Comparison of ENCODE assay signal across 23 cellular contexts in the genomic region with DNA sequence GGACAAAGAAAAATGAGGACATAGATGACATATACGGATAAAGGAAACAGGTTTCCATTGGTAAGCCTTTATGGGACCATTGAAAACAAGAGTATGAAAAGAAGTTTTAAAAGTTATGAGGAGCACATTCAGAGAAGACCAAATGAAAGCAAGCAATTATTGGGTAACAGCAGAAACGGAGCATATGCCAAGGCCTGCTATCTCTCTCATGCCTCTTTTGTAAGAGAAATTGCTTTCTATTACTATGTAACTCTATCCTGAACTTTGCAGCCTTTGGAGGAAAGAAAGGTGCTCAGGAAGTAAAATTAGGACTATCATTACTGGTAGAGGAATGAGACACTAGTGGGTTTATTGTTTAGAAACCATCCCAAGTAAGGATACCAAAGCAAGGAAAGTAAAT.
"Had no signal": no experiment of that assay in that cellular context is flagged by ENCODE, and none has a peak within 500 bp of the region (broad histone marks: within the 10 kb centered on the region; RNA-seq: fewer than 3 reads in every experiment).

No MANE protein-coding gene starts in this region.

- H3K4me1 Mint-ChIP-seq: immature natural killer cell; naive thymus-derived CD8-positive, alpha-beta T cell; stimulated activated effector memory CD8-positive, alpha-beta T cell treated with anti-CD3 and anti-CD28 coated beads, Interleukin-12 subunit alpha, Interleukin-12 subunit beta, amount 100 ng/mL, for 72 hours had no signal

- H3K4me1 ChIP-seq: suprapubic skin, uterus had no signal

- H3K4me3 Mint-ChIP-seq: endodermal cell; immature natural killer cell; naive thymus-derived CD8-positive, alpha-beta T cell; stimulated activated effector memory CD8-positive, alpha-beta T cell treated with anti-CD3 and anti-CD28 coated beads, Interleukin-12 subunit alpha, Interleukin-12 subunit beta, amount 100 ng/mL, for 72 hours; type B pancreatic cell had no signal

- H3K27ac ChIP-seq: pancreas, suprapubic skin, thyroid gland, uterus had no signal

- H3K36me3 ChIP-seq: pancreas, suprapubic skin, thyroid gland, uterus had no signal

- H3K27ac Mint-ChIP-seq: endodermal cell; immature natural killer cell; naive thymus-derived CD8-positive, alpha-beta T cell; progenitor cell of endocrine pancreas; stimulated activated effector memory CD8-positive, alpha-beta T cell treated with anti-CD3 and anti-CD28 coated beads, Interleukin-12 subunit alpha, Interleukin-12 subunit beta, amount 100 ng/mL, for 72 hours; type B pancreatic cell had no signal

- ATAC-seq: mucosa of descending colon; naive thymus-derived CD8-positive, alpha-beta T cell; stimulated activated effector memory CD8-positive, alpha-beta T cell treated with anti-CD3 and anti-CD28 coated beads, Interleukin-12 subunit alpha, Interleukin-12 subunit beta, amount 100 ng/mL, for 72 hours; stimulated activated naive CD8-positive, alpha-beta T cell treated with anti-CD3 and anti-CD28 coated beads, Interleukin-15, Interleukin-2, amounts not matched to agents 100 U/mL and 50 U/mL, for 24 hours had no signal

- H3K4me3 ChIP-seq: coronary artery, mucosa of descending colon, pancreas, suprapubic skin, thyroid gland, uterus had no signal

- H3K27me3 Mint-ChIP-seq: naive thymus-derived CD8-positive, alpha-beta T cell; progenitor cell of endocrine pancreas; type B pancreatic cell had no signal

- H3K9me3 Mint-ChIP-seq: endodermal cell; immature natural killer cell; naive thymus-derived CD8-positive, alpha-beta T cell; stimulated activated effector memory CD8-positive, alpha-beta T cell treated with anti-CD3 and anti-CD28 coated beads, Interleukin-12 subunit alpha, Interleukin-12 subunit beta, amount 100 ng/mL, for 72 hours had no signal

- DNase-seq: effector CD4-positive, alpha-beta T cell; endodermal cell; foreskin fibroblast; immature natural killer cell; kidney; left cardiac atrium; mammary epithelial cell; mucosa of descending colon; naive thymus-derived CD8-positive, alpha-beta T cell; nucleus accumbens; pancreas; right cardiac atrium; stimulated activated CD4-positive, alpha-beta T cell treated with anti-CD3 and anti-CD28 coated beads, Interleukin-4, amount 100 ng/mL, for 1 hour; stimulated activated CD8-positive, alpha-beta memory T cell treated with anti-CD3 and anti-CD28 coated beads, Interleukin-4, amount 100 ng/mL, for 48 hours; stimulated activated naive CD8-positive, alpha-beta T cell treated with anti-CD3 and anti-CD28 coated beads, Interleukin-15, Interleukin-2, amounts not matched to agents 100 U/mL and 50 U/mL, for 24 hours; thyroid gland; uterus had no signal

- H3K36me3 Mint-ChIP-seq: immature natural killer cell; naive thymus-derived CD8-positive, alpha-beta T cell; stimulated activated effector memory CD8-positive, alpha-beta T cell treated with anti-CD3 and anti-CD28 coated beads, Interleukin-12 subunit alpha, Interleukin-12 subunit beta, amount 100 ng/mL, for 72 hours; type B pancreatic cell had no signal

- FAIRE-seq: endothelial cell of umbilical vein, kidney, pancreas had no signal

- H3K27me3 ChIP-seq: pancreas, suprapubic skin, thyroid gland, uterus had no signal

- H3K9me3 ChIP-seq: mucosa of descending colon, pancreas, suprapubic skin, thyroid gland, uterus had no signal
